ENCODE assay signal across 9 cellular contexts in the genomic region with DNA sequence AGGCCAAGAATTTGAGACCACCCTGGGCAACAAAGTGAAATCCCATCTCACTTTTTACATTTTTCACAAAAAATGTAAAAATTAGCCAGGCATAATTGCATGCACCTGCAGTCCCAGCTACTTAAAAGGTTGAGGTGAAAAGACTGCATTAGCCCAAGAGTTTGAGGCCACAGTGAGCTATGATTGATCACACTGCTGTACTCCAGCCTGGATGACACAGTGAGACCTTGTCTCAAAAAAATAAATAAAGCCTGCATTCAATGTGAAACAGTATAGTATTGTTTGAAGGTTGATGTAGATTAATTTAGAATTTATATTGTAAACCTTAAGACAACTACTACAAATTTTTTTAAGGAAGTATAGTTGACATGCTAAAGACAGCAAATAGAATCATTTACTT.
"Had no signal": no experiment of that assay in that cellular context is flagged by ENCODE, and none has a peak within 500 bp of the region (broad histone marks: within the 10 kb centered on the region; RNA-seq: fewer than 3 reads in every experiment).

No MANE protein-coding gene starts in this region.

- H3K27ac ChIP-seq: GM23248, HL-60 had no signal

- H3K4me1 ChIP-seq: HAP-1 had no signal

- DNase-seq: GM23248, GOT3, H7, HFFc6, IMR-90 had no signal

- H3K4me3 ChIP-seq: GM23248, HAP-1, K562 had no signal

- H3K36me3 ChIP-seq: HAP-1 had no signal

- ATAC-seq: HCT116, K562 had no signal

- H3K9me3 ChIP-seq: HAP-1 had no signal
